18 cellular contexts compared by ENCODE assay signal in genomic region chr7:18648849-18649758, GRCh38.
"Had no signal": no experiment of that assay in that cellular context is flagged by ENCODE, and none has a peak within 500 bp of the region (broad histone marks: within the 10 kb centered on the region; RNA-seq: fewer than 3 reads in every experiment).

No MANE protein-coding gene starts in this region.

- H3K36me3 ChIP-seq: neutrophil, uterus had no signal

- H3K27ac ChIP-seq: gastroesophageal sphincter, heart right ventricle, neutrophil, skin epidermis, tibial artery, uterus had no signal

- H3K9me3 ChIP-seq: gastroesophageal sphincter, heart right ventricle, neutrophil, tibial artery, uterus had no signal

- DNase-seq: activated CD8-positive, alpha-beta memory T cell treated with anti-CD3 and anti-CD28 coated beads, Interleukin-2, amount 50 U/mL, for 4 hours; activated CD8-positive, alpha-beta T cell treated with anti-CD3 and anti-CD28 coated beads, Interleukin-2, amount 10 ng/mL, durations not matched to agents 7 days and 5 days; activated naive CD4-positive, alpha-beta T cell treated with Interleukin-2 at 50 U/mL for 16 hours; endodermal cell; heart right ventricle; islet precursor cell; natural killer cell; retina; stimulated activated CD4-positive, alpha-beta T cell treated with anti-CD3 and anti-CD28 coated beads, Interleukin-15, amount 100 ng/mL, for 24 hours; stimulated activated CD4-positive, alpha-beta T cell treated with anti-CD3 and anti-CD28 coated beads, Interleukin-4, amount 100 ng/mL, for 1 hour; stimulated activated naive CD4-positive, alpha-beta T cell; T-helper 9 cell; tibial artery; uterus had no signal

- H3K4me3 ChIP-seq: gastroesophageal sphincter, heart right ventricle, skin epidermis, tibial artery, uterus had no signal

- ATAC-seq: activated CD8-positive, alpha-beta T cell treated with anti-CD3 and anti-CD28 coated beads, Interleukin-2, amount 10 ng/mL, durations not matched to agents 7 days and 5 days; gastroesophageal sphincter; left lobe of liver; natural killer cell had no signal

- H3K4me1 ChIP-seq: gastroesophageal sphincter, uterus had no signal

- H3K27me3 ChIP-seq: gastroesophageal sphincter, heart right ventricle, neutrophil, tibial artery, uterus had no signal
